ENCODE assay signal across 14 cellular contexts in the genomic region with DNA sequence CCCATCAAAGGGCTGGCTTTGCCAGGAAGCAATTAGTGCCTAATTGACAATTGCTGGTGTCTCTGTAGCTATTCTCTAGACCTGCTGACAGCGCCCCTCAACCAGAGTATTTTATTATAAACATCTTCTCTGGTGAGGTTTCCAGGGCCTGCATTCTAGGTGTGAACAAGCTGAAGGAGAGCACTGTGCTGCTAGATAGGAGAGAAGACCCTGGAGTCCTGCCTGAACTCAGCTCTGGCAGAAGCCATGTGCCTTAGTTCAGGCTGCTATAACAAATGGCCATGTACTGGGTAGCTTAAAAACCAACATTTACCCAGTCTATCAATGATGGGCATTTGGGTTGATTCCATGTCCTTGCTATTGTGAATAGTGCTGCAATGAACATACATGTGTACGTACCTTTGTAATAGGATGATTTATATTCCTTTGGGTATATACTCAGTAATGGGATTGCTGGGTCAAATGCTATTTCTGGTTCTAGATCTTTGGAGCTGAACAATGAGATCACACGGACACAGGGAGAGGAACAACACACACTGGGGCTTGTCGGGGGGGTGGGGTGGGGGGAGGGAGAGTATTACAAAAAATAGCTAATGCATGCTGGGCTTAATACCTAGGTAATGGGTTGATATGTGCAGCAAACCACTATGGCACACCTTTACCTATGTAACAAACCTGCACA.
DNase-seq lines count a peak whose midpoint lies in the region; ATAC-seq and TF ChIP-seq lines count a peak whose summit lies in the region.
"Had no signal": no experiment of that assay in that cellular context is flagged by ENCODE, and none has a peak within 500 bp of the region (broad histone marks: within the 10 kb centered on the region; RNA-seq: fewer than 3 reads in every experiment).

No MANE protein-coding gene starts in this region.

- POLR2A ChIA-PET in PC-9 (lab: Charles Lee; ENCODE audit: unreplicated experiment) = no interaction called here

- H3F3A ChIP-seq in PC-9 (ENCODE audit: insufficient read depth, low read depth) = no peaks in the 10 kb centered on the region

- no peaks in the 10 kb centered on the region for H3K9me2 ChIP-seq in PC-9 (ENCODE audit: insufficient read depth)

- WGBS in right cardiac atrium = 69% methylated on average over 4 of the region's 4 CpGs

- intact Hi-C loops in left ventricle myocardium superior (cut with micrococcal nuclease) (no loop called here), right cardiac atrium (cut with DNase I) (no loop called here), tibial artery (cut with DNase I; ENCODE audit: low total_unique reads) (no loop called here), PC-9 (cut with micrococcal nuclease; ENCODE audit: unreplicated experiment) (no loop called here), upper lobe of right lung (cut with DNase I) (no loop called here)

- no TSS peak for BruUV-seq in PC-9 (replicated peaks; lab: Mats Ljungman, UMichigan)

- peak; percentile 84 for ATAC-seq in left ventricle myocardium superior
- ATAC-seq in right cardiac atrium = no peak
- ATAC-seq in upper lobe of right lung = no peak
- ATAC-seq: GM23338 had no signal

- TF ChIP-seq CTCF in tibial artery (IDR thresholded peaks at IDR 0.05) = no peak
- no peak for TF ChIP-seq CTCF in PC-9 (conservative IDR thresholded peaks at IDR 0.05)
- no peak for TF ChIP-seq CTCF in upper lobe of right lung (IDR thresholded peaks at IDR 0.05)

- H3K36me3 ChIP-seq in tibial artery (no peaks in the 10 kb centered on the region), PC-9 (ENCODE audit: low read depth) (no peaks in the 10 kb centered on the region), upper lobe of right lung (no peaks in the 10 kb centered on the region)
- H3K36me3 ChIP-seq: BLaER1 treated with 17β-estradiol and CSF1 and Interleukin-3, amounts not matched to agents 10 nM and 100 nM had no signal

- peak; percentile 53 for DNase-seq in NCI-H2029 treated with DMSO at 0.1 percent for 48 hours (lab: John Stamatoyannopoulos, UW)
- no peak for DNase-seq in NCI-H2029 (lab: John Stamatoyannopoulos, UW)
- no peak for DNase-seq in left ventricle myocardium superior
- no peak for DNase-seq in right cardiac atrium
- DNase-seq in NCI-H774 (lab: John Stamatoyannopoulos, UW) = peak; percentile 15
- no peak for DNase-seq in tibial artery
- no peak for DNase-seq in PC-9
- DNase-seq in upper lobe of right lung = no peak
- DNase-seq: ACHN; CD4-positive, CD25-positive, alpha-beta regulatory T cell; DMS79; H7 had no signal

- H3K4me3 ChIP-seq in right cardiac atrium (ENCODE audit: low read length) (no peak overlapping the region), tibial artery (no peak overlapping the region), PC-9 (no peak overlapping the region), upper lobe of right lung (no peak overlapping the region)
- H3K4me3 ChIP-seq: BLaER1 treated with 17β-estradiol and CSF1 and Interleukin-3, amounts not matched to agents 10 nM and 100 nM; GM23338 had no signal

- no peaks in the 10 kb centered on the region for H3K27me3 ChIP-seq in right cardiac atrium (ENCODE audit: control insufficient read depth, insufficient read depth)
- no peaks in the 10 kb centered on the region for H3K27me3 ChIP-seq in tibial artery
- H3K27me3 ChIP-seq in PC-9 (ENCODE audit: insufficient read depth, low read depth) = no peaks in the 10 kb centered on the region
- H3K27me3 ChIP-seq in upper lobe of right lung = no peaks in the 10 kb centered on the region
- H3K27me3 ChIP-seq: BLaER1 treated with 17β-estradiol and CSF1 and Interleukin-3, amounts not matched to agents 10 nM and 100 nM had no signal

- no peak overlapping the region for H3K4me2 ChIP-seq in PC-9
- H3K4me2 ChIP-seq: BLaER1 treated with 17β-estradiol and CSF1 and Interleukin-3, amounts not matched to agents 10 nM and 100 nM; GM23338 had no signal

- no peak overlapping the region for H2AFZ ChIP-seq in PC-9
- H2AFZ ChIP-seq: GM23338 had no signal

- H3K27ac ChIP-seq in right cardiac atrium (ENCODE audit: low read length) (no peak overlapping the region), tibial artery (peak overlapping the region; percentile 1 to 21), PC-9 (no peak overlapping the region), upper lobe of right lung (no peak overlapping the region)
- H3K27ac ChIP-seq: BLaER1 treated with 17β-estradiol and CSF1 and Interleukin-3, amounts not matched to agents 10 nM and 100 nM had no signal

- H3K9me3 ChIP-seq in right cardiac atrium (ENCODE audit: control insufficient read depth, low read length) (no peaks in the 10 kb centered on the region), tibial artery (no peaks in the 10 kb centered on the region), PC-9 (ENCODE audit: insufficient read depth, low read depth) (no peaks in the 10 kb centered on the region), upper lobe of right lung (no peaks in the 10 kb centered on the region)
- H3K9me3 ChIP-seq: BLaER1 treated with 17β-estradiol and CSF1 and Interleukin-3, amounts not matched to agents 10 nM and 100 nM had no signal

- CTCF ChIA-PET in PC-9 (lab: Charles Lee) = no interaction called here

- H3K4me1 ChIP-seq in right cardiac atrium (ENCODE audit: control insufficient read depth, insufficient read depth, low read length) (no peaks in the 10 kb centered on the region), tibial artery (peaks cover 0 to 26% (median 12%) of the 10 kb centered on the region in 4 donors), PC-9 (replicated peaks; ENCODE audit: insufficient read depth) (no peaks in the 10 kb centered on the region), upper lobe of right lung (no peaks in the 10 kb centered on the region)
- H3K4me1 ChIP-seq: BLaER1 treated with 17β-estradiol and CSF1 and Interleukin-3, amounts not matched to agents 10 nM and 100 nM had no signal

- H3K79me2 ChIP-seq in PC-9 (ENCODE audit: low read depth) = no peaks in the 10 kb centered on the region

- H4K20me1 ChIP-seq in PC-9 (ENCODE audit: insufficient read depth) = no peaks in the 10 kb centered on the region
- H4K20me1 ChIP-seq: BLaER1 treated with 17β-estradiol and CSF1 and Interleukin-3, amounts not matched to agents 10 nM and 100 nM had no signal

Comparison
In these comparisons a context has a peak if more than half of its experiments do, and no peak if none do; other contexts are left out.
1. DNase-seq: peak in NCI-H2029 treated with DMSO at 0.1 percent for 48 hours (single experiment) and NCI-H774 (single experiment); none in NCI-H2029 (single experiment), left ventricle myocardium superior (single experiment), right cardiac atrium (0 of 3), tibial artery (0 of 2), PC-9 (0 of 2) and upper lobe of right lung (single experiment).
2. H3K27ac ChIP-seq: peak in tibial artery (2 of 2); none in right cardiac atrium (single experiment), PC-9 (single experiment) and upper lobe of right lung (single experiment).